In the genomic region with DNA sequence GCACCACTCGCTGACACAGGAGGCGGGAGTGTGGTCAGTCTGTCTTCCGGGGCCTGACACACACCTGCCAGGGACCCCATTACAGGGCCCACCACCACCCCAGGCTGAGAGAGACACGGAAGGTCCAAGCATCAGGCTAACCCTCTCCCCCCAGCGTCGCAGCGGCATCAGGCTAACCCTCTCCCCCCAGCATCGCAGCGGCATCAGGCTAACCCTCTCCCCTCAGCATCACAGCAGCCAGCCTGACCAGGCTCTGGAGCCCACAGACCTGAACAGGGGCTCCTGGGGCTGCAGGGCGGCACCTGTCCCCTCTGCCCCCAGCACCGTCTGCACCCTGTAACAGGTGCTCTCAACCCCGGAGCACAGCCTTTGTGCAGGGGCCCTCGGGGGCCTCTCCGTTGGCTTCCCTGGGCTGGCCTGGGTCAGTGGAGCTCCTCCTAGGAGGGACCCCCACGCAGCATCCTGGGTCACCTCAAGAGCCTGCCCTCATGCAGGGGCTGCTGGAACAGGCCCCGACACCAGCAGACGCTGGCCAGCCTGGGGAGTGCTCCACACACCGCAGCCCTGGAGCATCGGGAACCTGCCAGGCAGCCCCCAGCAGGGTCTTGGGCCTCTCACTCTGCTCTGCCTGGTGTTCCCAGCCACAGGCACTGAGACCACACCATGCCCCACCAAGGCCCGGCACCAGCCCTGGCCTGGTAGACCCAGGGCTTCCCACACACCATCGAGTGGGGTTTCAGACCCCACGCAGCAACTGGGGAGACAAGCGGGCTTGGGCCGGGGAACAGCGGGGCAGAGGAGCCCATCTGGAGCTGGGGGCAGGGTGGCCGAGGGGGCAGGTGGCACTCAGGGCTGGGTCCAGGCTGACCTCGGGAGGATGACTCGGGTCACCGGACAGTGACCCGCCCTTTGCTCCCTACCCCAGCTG, we compare ENCODE assay signal across 27 cellular contexts.
DNase-seq lines count a peak whose midpoint lies in the region; ATAC-seq, FAIRE-seq and TF ChIP-seq lines count a peak whose summit lies in the region.
"Had no signal": no experiment of that assay in that cellular context is flagged by ENCODE, and none has a peak within 500 bp of the region (broad histone marks: within the 10 kb centered on the region; RNA-seq: fewer than 3 reads in every experiment).

No MANE protein-coding gene starts in this region.

- H3K4me3 ChIP-seq in astrocyte (ENCODE audit: insufficient read depth, low read depth, low read length) (no peak overlapping the region), neural progenitor cell (no peak overlapping the region), vagina (no peak overlapping the region)
- H3K4me3 ChIP-seq: cardiac muscle cell, colonic mucosa, SJCRH30, upper lobe of left lung had no signal

- no peaks in the 10 kb centered on the region for H3K9me3 Mint-ChIP-seq in HFFc6
- no peaks in the 10 kb centered on the region for H3K9me3 Mint-ChIP-seq in astrocyte (ENCODE audit: unreplicated experiment)
- no peaks in the 10 kb centered on the region for H3K9me3 Mint-ChIP-seq in neural progenitor cell
- H3K9me3 Mint-ChIP-seq in CD4-positive, alpha-beta T cell: no peaks in the 10 kb centered on the region
- H3K9me3 Mint-ChIP-seq: activated naive CD4-positive, alpha-beta T cell treated with anti-CD3 and anti-CD28 coated beads, Interleukin-2, amount 50 U/mL, for 24 hours; stimulated activated effector memory CD8-positive, alpha-beta T cell treated with anti-CD3 and anti-CD28 coated beads, Interleukin-12 subunit alpha, Interleukin-12 subunit beta, amount 100 ng/mL, for 72 hours had no signal

- no peaks in the 10 kb centered on the region for H3K27me3 ChIP-seq in astrocyte (ENCODE audit: insufficient read depth, low read length)
- H3K27me3 ChIP-seq in neural progenitor cell: no peaks in the 10 kb centered on the region
- H3K27me3 ChIP-seq in vagina: no peaks in the 10 kb centered on the region
- no peaks in the 10 kb centered on the region for H3K27me3 ChIP-seq in CD4-positive, alpha-beta T cell (ENCODE audit: control insufficient read depth, insufficient read depth, low read length)
- H3K27me3 ChIP-seq: cardiac muscle cell, colonic mucosa, sigmoid colon, upper lobe of left lung had no signal

- H3K36me3 ChIP-seq in astrocyte (ENCODE audit: insufficient read depth, low read length) (no peaks in the 10 kb centered on the region), neural progenitor cell (no peaks in the 10 kb centered on the region), vagina (no peaks in the 10 kb centered on the region)
- H3K36me3 ChIP-seq: cardiac muscle cell, colonic mucosa, sigmoid colon, SJCRH30, upper lobe of left lung had no signal

- POLR2A ChIA-PET in CD4-positive, alpha-beta T cell (lab: Charles Lee): no interaction called here

- peak overlapping the region; percentile 72 for H3K4me2 ChIP-seq in astrocyte (ENCODE audit: low read length)
- peak overlapping the region; percentile 16 for H3K4me2 ChIP-seq in neural progenitor cell

- TF ChIP-seq CTCF in HFFc6 (IDR thresholded peaks at IDR 0.05): no peak
- no peak for TF ChIP-seq CTCF in astrocyte (IDR thresholded peaks at IDR 0.05; ENCODE audit: insufficient read depth, low read depth, low read length)
- TF ChIP-seq CTCF in neural progenitor cell (IDR thresholded peaks at IDR 0.05): no peak
- TF ChIP-seq CTCF in vagina (IDR thresholded peaks at IDR 0.05): no peak
- TF ChIP-seq CTCF in CD4-positive, alpha-beta T cell (IDR thresholded peaks at IDR 0.05): no peak

- peaks cover 33% of the 10 kb centered on the region for H3K4me1 ChIP-seq in astrocyte (ENCODE audit: insufficient read depth, low read length)
- peaks cover 25% of the 10 kb centered on the region for H3K4me1 ChIP-seq in neural progenitor cell
- H3K4me1 ChIP-seq in vagina: peaks cover 63% of the 10 kb centered on the region
- H3K4me1 ChIP-seq: colonic mucosa had no signal

- no peaks in the 10 kb centered on the region for H3K9me3 ChIP-seq in astrocyte (ENCODE audit: insufficient read depth, low read depth, low read length)
- H3K9me3 ChIP-seq in neural progenitor cell (ENCODE audit: low read depth): no peaks in the 10 kb centered on the region
- no peaks in the 10 kb centered on the region for H3K9me3 ChIP-seq in vagina
- H3K9me3 ChIP-seq in CD4-positive, alpha-beta T cell (ENCODE audit: control insufficient read depth, low read length): no peaks in the 10 kb centered on the region
- H3K9me3 ChIP-seq: colonic mucosa, sigmoid colon, SJCRH30, upper lobe of left lung had no signal

- no peak for FAIRE-seq in astrocyte (lab: Jason Lieb, UNC)

- H3K27me3 Mint-ChIP-seq in HFFc6 (ENCODE audit: insufficient read depth) (no peaks in the 10 kb centered on the region; the same call in none of the 2 replicates), astrocyte (ENCODE audit: low read depth, unreplicated experiment) (peaks cover 6% of the 10 kb centered on the region), neural progenitor cell (ENCODE audit: insufficient read depth, low read depth) (peaks cover 2% of the 10 kb centered on the region)
- no peaks in the 10 kb centered on the region for H3K27me3 Mint-ChIP-seq in CD4-positive, alpha-beta T cell
- H3K27me3 Mint-ChIP-seq: activated naive CD4-positive, alpha-beta T cell treated with anti-CD3 and anti-CD28 coated beads, Interleukin-2, amount 50 U/mL, for 24 hours; progenitor cell of endocrine pancreas had no signal

- DNase-seq in HFFc6 (no peak), astrocyte (ENCODE audit: low read depth) (no peak), neural progenitor cell (ENCODE audit: low spot score) (no peak), vagina (ENCODE audit: extremely low spot score in 2 of 2) (no peak)
- DNase-seq in effector CD8-positive, alpha-beta T cell (lab: John Stamatoyannopoulos, UW): no peak
- DNase-seq in CD4-positive, alpha-beta T cell: no peak
- DNase-seq: activated CD4-positive, alpha-beta T cell treated with anti-CD3 and anti-CD28 coated beads for 4 hours; activated CD8-positive, alpha-beta T cell treated with anti-CD3 and anti-CD28 coated beads, Interleukin-2, amount 10 ng/mL, durations not matched to agents 7 days and 5 days; Calu3; DMS79 treated with DMSO at 0.1 percent for 48 hours; effector memory CD4-positive, alpha-beta T cell; GDM1; glutamatergic neuron; Kasumi-1; NCI-H146; NCI-H446; NCI-H774; SJCRH30 had no signal

- no peak overlapping the region for H3K4me3 Mint-ChIP-seq in HFFc6
- H3K4me3 Mint-ChIP-seq in astrocyte (ENCODE audit: unreplicated experiment): no peak overlapping the region
- no peak overlapping the region for H3K4me3 Mint-ChIP-seq in neural progenitor cell
- no peak overlapping the region for H3K4me3 Mint-ChIP-seq in CD4-positive, alpha-beta T cell
- H3K4me3 Mint-ChIP-seq: activated CD8-positive, alpha-beta T cell treated with anti-CD3 and anti-CD28 coated beads, Interleukin-2, amount 10 ng/mL, durations not matched to agents 7 days and 5 days; activated naive CD4-positive, alpha-beta T cell treated with anti-CD3 and anti-CD28 coated beads, Interleukin-2, amount 50 U/mL, for 24 hours; stimulated activated effector memory CD8-positive, alpha-beta T cell treated with anti-CD3 and anti-CD28 coated beads, Interleukin-12 subunit alpha, Interleukin-12 subunit beta, amount 100 ng/mL, for 72 hours had no signal

- H3K79me2 ChIP-seq in astrocyte (ENCODE audit: insufficient read depth, low read length) (no peaks in the 10 kb centered on the region), neural progenitor cell (ENCODE audit: low read depth) (no peaks in the 10 kb centered on the region)

- TF ChIP-seq POLR2A in vagina (IDR thresholded peaks at IDR 0.05): no peak

- H3K9ac ChIP-seq in astrocyte (ENCODE audit: low read length) (peak overlapping the region; percentile 69), neural progenitor cell (no peak overlapping the region)

- CTCF ChIA-PET in CD4-positive, alpha-beta T cell (lab: Charles Lee): no interaction called here

- H3K4me1 Mint-ChIP-seq in HFFc6 (ENCODE audit: low read depth) (peaks cover 38% of the 10 kb centered on the region), astrocyte (ENCODE audit: low read depth, unreplicated experiment) (peaks cover 9% of the 10 kb centered on the region), neural progenitor cell (peaks cover 17% of the 10 kb centered on the region)
- no peaks in the 10 kb centered on the region for H3K4me1 Mint-ChIP-seq in CD4-positive, alpha-beta T cell (ENCODE audit: low read depth)
- H3K4me1 Mint-ChIP-seq: activated naive CD4-positive, alpha-beta T cell treated with anti-CD3 and anti-CD28 coated beads, Interleukin-2, amount 50 U/mL, for 24 hours; stimulated activated effector memory CD8-positive, alpha-beta T cell treated with anti-CD3 and anti-CD28 coated beads, Interleukin-12 subunit alpha, Interleukin-12 subunit beta, amount 100 ng/mL, for 72 hours had no signal

- ATAC-seq in GM18867 (IDR thresholded peaks at IDR 0.05; ENCODE audit: unreplicated experiment): no peak
- ATAC-seq in CD4-positive, alpha-beta T cell (ENCODE audit: poor library complexity): no peak
- ATAC-seq: activated CD8-positive, alpha-beta T cell treated with anti-CD3 and anti-CD28 coated beads, Interleukin-2, amount 10 ng/mL, durations not matched to agents 7 days and 5 days; stimulated activated effector memory CD8-positive, alpha-beta T cell treated with anti-CD3 and anti-CD28 coated beads, Interleukin-12 subunit alpha, Interleukin-12 subunit beta, amount 100 ng/mL, for 72 hours had no signal

- no peak overlapping the region for H2AFZ ChIP-seq in astrocyte (ENCODE audit: low read depth, low read length)
- no peak overlapping the region for H2AFZ ChIP-seq in neural progenitor cell (replicated peaks)

- no peaks in the 10 kb centered on the region for H3F3A ChIP-seq in neural progenitor cell (ENCODE audit: low read depth)

- H3K36me3 Mint-ChIP-seq in HFFc6 (ENCODE audit: low read depth) (no peaks in the 10 kb centered on the region), astrocyte (ENCODE audit: low read depth, unreplicated experiment) (no peaks in the 10 kb centered on the region), neural progenitor cell (no peaks in the 10 kb centered on the region)
- H3K36me3 Mint-ChIP-seq in CD4-positive, alpha-beta T cell (ENCODE audit: low read depth): no peaks in the 10 kb centered on the region
- H3K36me3 Mint-ChIP-seq: activated naive CD4-positive, alpha-beta T cell treated with anti-CD3 and anti-CD28 coated beads, Interleukin-2, amount 50 U/mL, for 24 hours; stimulated activated effector memory CD8-positive, alpha-beta T cell treated with anti-CD3 and anti-CD28 coated beads, Interleukin-12 subunit alpha, Interleukin-12 subunit beta, amount 100 ng/mL, for 72 hours had no signal

- H3K27ac ChIP-seq in astrocyte (ENCODE audit: low read depth, low read length) (peak overlapping the region; percentile 68), neural progenitor cell (no peak overlapping the region), vagina (peak overlapping the region; percentile 69)
- H3K27ac ChIP-seq in CD4-positive, alpha-beta T cell (ENCODE audit: low read depth, low read length): no peak overlapping the region
- H3K27ac ChIP-seq: cardiac muscle cell, colonic mucosa, SJCRH30, VCaP had no signal

- intact Hi-C loops in vagina (cut with DNase I): no loop called here
- intact Hi-C loops in CD4-positive, alpha-beta T cell (cut with DNase I, micrococcal nuclease): no loop called here

- H4K20me1 ChIP-seq in astrocyte (ENCODE audit: insufficient read depth, low read length): no peaks in the 10 kb centered on the region
- peaks cover 63% of the 10 kb centered on the region for H4K20me1 ChIP-seq in neural progenitor cell (ENCODE audit: low read depth)

- H3K27ac Mint-ChIP-seq in HFFc6 (peak overlapping the region; percentile 98; the same call in 1 of the 2 replicates), astrocyte (ENCODE audit: unreplicated experiment) (no peak overlapping the region), neural progenitor cell (no peak overlapping the region)
- no peak overlapping the region for H3K27ac Mint-ChIP-seq in CD4-positive, alpha-beta T cell
- H3K27ac Mint-ChIP-seq: activated CD8-positive, alpha-beta T cell treated with anti-CD3 and anti-CD28 coated beads, Interleukin-2, amount 10 ng/mL, durations not matched to agents 7 days and 5 days; activated naive CD4-positive, alpha-beta T cell treated with anti-CD3 and anti-CD28 coated beads, Interleukin-2, amount 50 U/mL, for 24 hours; progenitor cell of endocrine pancreas; stimulated activated effector memory CD8-positive, alpha-beta T cell treated with anti-CD3 and anti-CD28 coated beads, Interleukin-12 subunit alpha, Interleukin-12 subunit beta, amount 100 ng/mL, for 72 hours had no signal

Comparison
In these comparisons a context has a peak if more than half of its experiments do, and no peak if none do; other contexts are left out.
1. H3K27ac ChIP-seq: peak in astrocyte (single experiment) and vagina (single experiment); none in neural progenitor cell (single experiment) and CD4-positive, alpha-beta T cell (single experiment).